ENCODE assay signal across 17 cellular contexts in genomic region chr1:29800120-29800519, GRCh38.
DNase-seq lines count a peak whose midpoint lies in the region; ATAC-seq and TF ChIP-seq lines count a peak whose summit lies in the region.
"Had no signal": no experiment of that assay in that cellular context is flagged by ENCODE, and none has a peak within 500 bp of the region (broad histone marks: within the 10 kb centered on the region; RNA-seq: fewer than 3 reads in every experiment).

No MANE protein-coding gene starts in this region.

- peak; percentile 20 for ATAC-seq in esophagus mucosa
- ATAC-seq in HG03175 (IDR thresholded peaks at IDR 0.05; ENCODE audit: unreplicated experiment), result no peak

- CTCF ChIA-PET in GM10248 (lab: Yijun Ruan, JAX), result interaction anchor here (0.7 kb wide), 1 partner anchor 468 kb away, joined by 3 read pairs; no protein-coding TSS in a partner anchor

- POLR2A ChIA-PET in GM10248 (lab: Yijun Ruan, JAX), result no interaction called here

- no peak for TF ChIP-seq POLR2A in spleen (IDR thresholded peaks at IDR 0.05)

- DNase-seq in AG20443 (ENCODE audit: low spot score) (peak; percentile 4), GM10248 (ENCODE audit: extremely low spot score) (peak; percentile 10), spleen (peak; percentile 72), mesenteric fat pad (ENCODE audit: low spot score) (no peak)
- DNase-seq in activated T-helper 1 cell treated with anti-CD3 and anti-CD28 coated beads, Interleukin-12 subunit alpha, Interleukin-12 subunit beta, Interleukin-2, Interleukin-4 antibody, amounts not matched to agents 30 ng/mL and 10 ng/mL and 1 ng/mL, durations not matched to agents 14 hours and 24 hours and 36 hours (ENCODE audit: low spot score), result no peak
- DNase-seq: ACHN; CD4-positive, alpha-beta memory T cell; GM23248; MV-4-11; NCI-H1417; NCI-H2029; NCI-H2171 treated with DMSO at 0.1 percent for 48 hours; NCI-H446 treated with DMSO at 0.1 percent for 48 hours; SIG-M5 had no signal

- H3K4me3 ChIP-seq in spleen, result no peak overlapping the region
- H3K4me3 ChIP-seq: GM23248 had no signal

- no peaks in the 10 kb centered on the region for H3K4me1 Mint-ChIP-seq in activated T-helper 1 cell treated with anti-CD3 and anti-CD28 coated beads, Interleukin-12 subunit alpha, Interleukin-12 subunit beta, Interleukin-2, Interleukin-4 antibody, amounts not matched to agents 30 ng/mL and 10 ng/mL and 1 ng/mL, durations not matched to agents 14 hours and 24 hours and 36 hours (ENCODE audit: low read depth)
- H3K4me1 Mint-ChIP-seq: B cell; CD4-positive, alpha-beta memory T cell had no signal

- H3K36me3 Mint-ChIP-seq in activated T-helper 1 cell treated with anti-CD3 and anti-CD28 coated beads, Interleukin-12 subunit alpha, Interleukin-12 subunit beta, Interleukin-2, Interleukin-4 antibody, amounts not matched to agents 30 ng/mL and 10 ng/mL and 1 ng/mL, durations not matched to agents 14 hours and 24 hours and 36 hours (ENCODE audit: low read depth), result no peaks in the 10 kb centered on the region
- H3K36me3 Mint-ChIP-seq: CD4-positive, alpha-beta memory T cell had no signal

- peaks cover 10% of the 10 kb centered on the region for H3K9me3 Mint-ChIP-seq in activated T-helper 1 cell treated with anti-CD3 and anti-CD28 coated beads, Interleukin-12 subunit alpha, Interleukin-12 subunit beta, Interleukin-2, Interleukin-4 antibody, amounts not matched to agents 30 ng/mL and 10 ng/mL and 1 ng/mL, durations not matched to agents 14 hours and 24 hours and 36 hours

- H3K27me3 Mint-ChIP-seq in activated T-helper 1 cell treated with anti-CD3 and anti-CD28 coated beads, Interleukin-12 subunit alpha, Interleukin-12 subunit beta, Interleukin-2, Interleukin-4 antibody, amounts not matched to agents 30 ng/mL and 10 ng/mL and 1 ng/mL, durations not matched to agents 14 hours and 24 hours and 36 hours (ENCODE audit: insufficient read depth), result peaks cover 2% of the 10 kb centered on the region

- no peaks in the 10 kb centered on the region for H3K36me3 ChIP-seq in spleen

- peaks cover 0 to 11% (median 0%) of the 10 kb centered on the region in 6 donors for H3K4me1 ChIP-seq in spleen

- no peak overlapping the region for H3K4me3 Mint-ChIP-seq in activated T-helper 1 cell treated with anti-CD3 and anti-CD28 coated beads, Interleukin-12 subunit alpha, Interleukin-12 subunit beta, Interleukin-2, Interleukin-4 antibody, amounts not matched to agents 30 ng/mL and 10 ng/mL and 1 ng/mL, durations not matched to agents 14 hours and 24 hours and 36 hours
- H3K4me3 Mint-ChIP-seq: B cell; CD4-positive, alpha-beta memory T cell had no signal

- intact Hi-C loops in spleen (cut with DNase I; ENCODE audit: low total_unique reads), result no loop called here
- intact Hi-C loops in activated T-helper 1 cell treated with anti-CD3 and anti-CD28 coated beads, Interleukin-12 subunit alpha, Interleukin-12 subunit beta, Interleukin-2, Interleukin-4 antibody, amounts not matched to agents 30 ng/mL and 10 ng/mL and 1 ng/mL, durations not matched to agents 14 hours and 24 hours and 36 hours (cut with micrococcal nuclease), result no loop called here

- WGBS in spleen, 5 donors, result 74 to 88% (median 79%) methylated on average over 4 to 5 of the region's 5 CpGs

- no peak overlapping the region for H3K27ac Mint-ChIP-seq in activated T-helper 1 cell treated with anti-CD3 and anti-CD28 coated beads, Interleukin-12 subunit alpha, Interleukin-12 subunit beta, Interleukin-2, Interleukin-4 antibody, amounts not matched to agents 30 ng/mL and 10 ng/mL and 1 ng/mL, durations not matched to agents 14 hours and 24 hours and 36 hours
- H3K27ac Mint-ChIP-seq: B cell; CD4-positive, alpha-beta memory T cell had no signal

- H3K27me3 ChIP-seq in spleen (replicated peaks in 1 of 7), result peaks cover 0 to 36% (median 0%) of the 10 kb centered on the region in 7 donors

- no peak overlapping the region for H3K27ac ChIP-seq in spleen
- H3K27ac ChIP-seq: GM23248 had no signal

- TF ChIP-seq CTCF in GM10248 (IDR thresholded peaks at IDR 0.05; ENCODE audit: control extremely low read depth, extremely low read depth, low read depth, missing control alignments), result no peak
- TF ChIP-seq CTCF in spleen (IDR thresholded peaks at IDR 0.05 in 8 of 11, conservative IDR thresholded peaks at IDR 0.05 in 3 of 11), result no peak

- peaks cover 0 to 21% (median 18%) of the 10 kb centered on the region in 8 donors for H3K9me3 ChIP-seq in spleen

Comparison
In these comparisons a context has a peak if more than half of its experiments do, and no peak if none do; other contexts are left out.
1. DNase-seq: peak in AG20443 (single experiment), GM10248 (single experiment) and spleen (single experiment); none in mesenteric fat pad (single experiment) and activated T-helper 1 cell treated with anti-CD3 and anti-CD28 coated beads, Interleukin-12 subunit alpha, Interleukin-12 subunit beta, Interleukin-2, Interleukin-4 antibody, amounts not matched to agents 30 ng/mL and 10 ng/mL and 1 ng/mL, durations not matched to agents 14 hours and 24 hours and 36 hours (single experiment).